14 cellular contexts compared by ENCODE assay signal in genomic region chr3:71468311-71469130, GRCh38.
DNase-seq lines count a peak whose midpoint lies in the region; ATAC-seq and TF ChIP-seq lines count a peak whose summit lies in the region.
"Had no signal": no experiment of that assay in that cellular context is flagged by ENCODE, and none has a peak within 500 bp of the region (broad histone marks: within the 10 kb centered on the region; RNA-seq: fewer than 3 reads in every experiment).

No MANE protein-coding gene starts in this region.

- H3K4me3 Mint-ChIP-seq in CD14-positive monocyte = peak overlapping the region; percentile 1 to 19
- H3K4me3 Mint-ChIP-seq in dendritic cell treated with granulocyte-macrophage colony-stimulating factor and Interleukin-4, amounts not matched to agents 40 ng/mL and 50 ng/mL, for 4 days = no peak overlapping the region

- H3K4me1 ChIP-seq in HUES6 (ENCODE audit: control insufficient read depth, insufficient read depth, low read length) (peaks cover 33% of the 10 kb centered on the region), iPS-20b (ENCODE audit: insufficient read depth, low read length) (peaks cover 25% of the 10 kb centered on the region), HAP-1 (no peaks in the 10 kb centered on the region; the same call in none of the 2 replicates)
- H3K4me1 ChIP-seq: SJCRH30 had no signal

- intact Hi-C loops in CD14-positive monocyte (cut with micrococcal nuclease) = no loop called here
- intact Hi-C loops in dendritic cell treated with granulocyte-macrophage colony-stimulating factor and Interleukin-4, amounts not matched to agents 40 ng/mL and 50 ng/mL, for 4 days (cut with micrococcal nuclease) = no loop called here

- peaks cover 8% of the 10 kb centered on the region for H3K9me3 ChIP-seq in HUES6 (ENCODE audit: control insufficient read depth, insufficient read depth, low read depth, low read length)
- H3K9me3 ChIP-seq in iPS-20b (ENCODE audit: insufficient read depth, low read depth, low read length) = no peaks in the 10 kb centered on the region
- H3K9me3 ChIP-seq in HAP-1 = no peaks in the 10 kb centered on the region
- H3K9me3 ChIP-seq: SJCRH30 had no signal

- H3K27me3 ChIP-seq in HUES6 (ENCODE audit: control insufficient read depth, insufficient read depth, low read length) (no peaks in the 10 kb centered on the region), iPS-20b (ENCODE audit: insufficient read depth, low read length) (no peaks in the 10 kb centered on the region), HAP-1 (ENCODE audit: low read depth) (no peaks in the 10 kb centered on the region)
- H3K27me3 ChIP-seq: SJCRH30, upper lobe of left lung had no signal

- H3K9ac ChIP-seq in HUES6 (ENCODE audit: low read length) (no peak overlapping the region), iPS-20b (ENCODE audit: low read depth, low read length) (no peak overlapping the region)

- H3K4me3 ChIP-seq in HUES6 (ENCODE audit: low read depth, low read length) = no peak overlapping the region
- peak overlapping the region; percentile 18; the same call in 1 of the 2 replicates for H3K4me3 ChIP-seq in iPS-20b (ENCODE audit: low read length)
- H3K4me3 ChIP-seq in HAP-1 = no peak overlapping the region
- H3K4me3 ChIP-seq: SJCRH30, upper lobe of left lung had no signal

- no peak for TF ChIP-seq CTCF in CD14-positive monocyte (IDR thresholded peaks at IDR 0.05)

- H3K27ac ChIP-seq in HUES6 (ENCODE audit: low read depth, low read length) (peak overlapping the region; percentile 27; the same call in 1 of the 2 replicates), iPS-20b (ENCODE audit: low read length) (no peak overlapping the region)
- H3K27ac ChIP-seq: SJCRH30, upper lobe of left lung had no signal

- peak overlapping the region; percentile 57 to 93 (median 81) for H3K27ac Mint-ChIP-seq in CD14-positive monocyte
- H3K27ac Mint-ChIP-seq in dendritic cell treated with granulocyte-macrophage colony-stimulating factor and Interleukin-4, amounts not matched to agents 40 ng/mL and 50 ng/mL, for 4 days = peak overlapping the region; percentile 82

- no peak for DNase-seq in CD14-positive monocyte (ENCODE audit: low spot score)
- DNase-seq in NAMALWA (ENCODE audit: low spot score) = no peak
- DNase-seq in AG20443 (ENCODE audit: low spot score) = no peak
- no peak for DNase-seq in HAP-1 (ENCODE audit: low spot score in 2 of 2)
- DNase-seq: activated CD4-positive, alpha-beta T cell treated with anti-CD3 and anti-CD28 coated beads, Interleukin-2, amount 50 U/mL, for 4 hours; HCEC 1CT; NCI-H1092 treated with DMSO at 0.1 percent for 48 hours; SJCRH30; stimulated activated CD4-positive, alpha-beta T cell treated with anti-CD3 and anti-CD28 coated beads, Interleukin-4, amount 100 ng/mL, for 4 hours; upper lobe of left lung had no signal

- H3K4me1 Mint-ChIP-seq in CD14-positive monocyte = peaks cover 50% of the 10 kb centered on the region
- peaks cover 41% of the 10 kb centered on the region for H3K4me1 Mint-ChIP-seq in dendritic cell treated with granulocyte-macrophage colony-stimulating factor and Interleukin-4, amounts not matched to agents 40 ng/mL and 50 ng/mL, for 4 days (ENCODE audit: low read depth)

- H3K36me3 ChIP-seq in HUES6 (ENCODE audit: control insufficient read depth, insufficient read depth, low read length) = no peaks in the 10 kb centered on the region
- H3K36me3 ChIP-seq in iPS-20b (ENCODE audit: insufficient read depth, low read depth, low read length) = no peaks in the 10 kb centered on the region
- H3K36me3 ChIP-seq in HAP-1 (replicated peaks) = no peaks in the 10 kb centered on the region
- H3K36me3 ChIP-seq: SJCRH30, upper lobe of left lung had no signal

- peaks cover 0 to 3% (median 0%) of the 10 kb centered on the region in 7 donors for H3K9me3 Mint-ChIP-seq in CD14-positive monocyte
- H3K9me3 Mint-ChIP-seq in dendritic cell treated with granulocyte-macrophage colony-stimulating factor and Interleukin-4, amounts not matched to agents 40 ng/mL and 50 ng/mL, for 4 days = peaks cover 6% of the 10 kb centered on the region

- H3K36me3 Mint-ChIP-seq in CD14-positive monocyte = peaks cover 14 to 25% of the 10 kb centered on the region in 2 donors
- H3K36me3 Mint-ChIP-seq in dendritic cell treated with granulocyte-macrophage colony-stimulating factor and Interleukin-4, amounts not matched to agents 40 ng/mL and 50 ng/mL, for 4 days (ENCODE audit: low read depth) = peaks cover 5% of the 10 kb centered on the region

- in situ Hi-C loops in HAP-1 (cut with MboI; ENCODE audit: low sequenced_read_pairs) = no loop called here

- no peaks in the 10 kb centered on the region for H3K27me3 Mint-ChIP-seq in CD14-positive monocyte (ENCODE audit: low read depth in 3 of 3)
- no peaks in the 10 kb centered on the region for H3K27me3 Mint-ChIP-seq in dendritic cell treated with granulocyte-macrophage colony-stimulating factor and Interleukin-4, amounts not matched to agents 40 ng/mL and 50 ng/mL, for 4 days

- ATAC-seq in HG03196 (IDR thresholded peaks at IDR 0.05; ENCODE audit: unreplicated experiment) = no peak
